2 cellular contexts compared by ENCODE assay signal in genomic region chr17:79005063-79005861, GRCh38.
TF ChIP-seq lines count a peak whose summit lies in the region.

No MANE protein-coding gene starts in this region.

TF ChIP-seq in HCT116, 20 proteins besides CTCF, POLR2A, EP300 and RAD21 (continued from another document):
- TF ChIP-seq REST (IDR thresholded peaks at IDR 0.05; ENCODE audit: low read depth) (no peak), SIN3A (IDR thresholded peaks at IDR 0.05; ENCODE audit: low read depth) (no peak), CBX3 (IDR thresholded peaks at IDR 0.05; ENCODE audit: low read depth) (no peak), SP1 (IDR thresholded peaks at IDR 0.05; ENCODE audit: low read depth) (no peak), YY1 (IDR thresholded peaks at IDR 0.05; ENCODE audit: extremely low read depth, insufficient replicate concordance, low read depth, low read length) (no peak), SRF (IDR thresholded peaks at IDR 0.05; ENCODE audit: low read depth) (no peak), FOSL1 (IDR thresholded peaks at IDR 0.05; ENCODE audit: low read depth) (no peak), CEBPB (IDR thresholded peaks at IDR 0.05; ENCODE audit: low read depth) (no peak), MAX (IDR thresholded peaks at IDR 0.05) (no peak), ZBTB33 (IDR thresholded peaks at IDR 0.05; ENCODE audit: extremely low read depth, insufficient replicate concordance, low read length) (no peak), ZNF274 (IDR thresholded peaks at IDR 0.05; ENCODE audit: low read depth, low read length) (no peak), EGR1 (IDR thresholded peaks at IDR 0.05; ENCODE audit: low read depth) (no peak), TCF7L2 (IDR thresholded peaks at IDR 0.05; ENCODE audit: borderline replicate concordance, extremely low read depth, insufficient read depth, insufficient read length) (no peak)

TF ChIP-seq in SK-N-SH, 30 proteins besides CTCF, POLR2A, EP300 and RAD21 (continued from another document):
- TF ChIP-seq PBX3 (IDR thresholded peaks at IDR 0.05), result no peak
- TF ChIP-seq SIN3A (IDR thresholded peaks at IDR 0.05; ENCODE audit: borderline replicate concordance, low read depth, low read length), result no peak
- TF ChIP-seq JUND (IDR thresholded peaks at IDR 0.05), result no peak
- TF ChIP-seq TEAD4 (IDR thresholded peaks at IDR 0.05; ENCODE audit: borderline replicate concordance, insufficient read depth), result no peak
- no peak for TF ChIP-seq USF2 (IDR thresholded peaks at IDR 0.05; ENCODE audit: borderline replicate concordance, low read depth, low read length)
- TF ChIP-seq MEF2A (IDR thresholded peaks at IDR 0.05; ENCODE audit: borderline replicate concordance, low read depth), result no peak
- TF ChIP-seq YY1 (IDR thresholded peaks at IDR 0.05; ENCODE audit: low read depth), result no peak
- no peak for TF ChIP-seq FOXJ3 (CRISPR knock-in tag; IDR thresholded peaks at IDR 0.05)
